10 cellular contexts compared by ENCODE assay signal in the genomic region with DNA sequence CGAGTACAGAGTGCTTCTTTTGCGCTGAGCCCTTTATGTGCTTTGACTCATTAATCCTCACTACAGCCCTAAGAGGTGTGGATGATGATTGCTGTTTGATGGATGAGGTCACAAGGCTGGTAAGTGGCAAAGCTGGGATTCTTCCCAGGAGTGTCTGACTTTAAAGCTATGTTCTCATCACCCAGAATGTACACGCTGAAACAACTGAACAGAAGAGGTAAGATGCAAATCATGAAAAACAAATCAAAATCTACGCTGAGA. TPM values are rescaled to one million over a fixed set of nuclear protein-coding genes. Genes with fewer than 3 reads are reported as not detected.
DNase-seq lines count a peak whose midpoint lies in the region; ATAC-seq and TF ChIP-seq lines count a peak whose summit lies in the region.
"Had no signal": no experiment of that assay in that cellular context is flagged by ENCODE, and none has a peak within 500 bp of the region (broad histone marks: within the 10 kb centered on the region; RNA-seq: fewer than 3 reads in every experiment).

No MANE protein-coding gene starts in this region.

- POLR2A ChIA-PET in HEK293 (lab: Yijun Ruan, JAX) = interaction anchor here (0.7 to 1.8 kb wide), 3 partner anchors 38 to 349 kb away, joined by 3 to 5 read pairs (median 4); no protein-coding TSS in a partner anchor

- H3K4me1 ChIP-seq in HEK293 (ENCODE audit: control insufficient read depth, insufficient read depth, low read length) = peaks cover 2% of the 10 kb centered on the region; the same call in 1 of the 2 replicates
- H3K4me1 ChIP-seq in left lung = peaks cover 25 to 59% of the 10 kb centered on the region in 2 donors
- H3K4me1 ChIP-seq in tibial artery = peaks cover 6 to 34% (median 27%) of the 10 kb centered on the region in 4 donors

- no peaks in the 10 kb centered on the region for H3K9me3 ChIP-seq in HEK293 (ENCODE audit: control insufficient read depth, insufficient read depth, low read depth, low read length)
- H3K9me3 ChIP-seq in left lung = no peaks in the 10 kb centered on the region
- no peaks in the 10 kb centered on the region for H3K9me3 ChIP-seq in tibial artery
- H3K9me3 ChIP-seq: testis had no signal

- DNase-seq in Caki2 (ENCODE audit: low read depth) = peak; percentile 10
- peak; percentile 61 for DNase-seq in amniotic epithelial cell (ENCODE audit: low read depth)
- no peak for DNase-seq in left lung
- no peak for DNase-seq in tibial artery
- DNase-seq in HK-2 (ENCODE audit: unreplicated experiment) = no peak

- CTCF ChIA-PET in HEK293 (lab: Yijun Ruan, JAX) = interaction anchor here (0.6 to 19.5 kb wide), 46 partner anchors 9 to 397 kb away, joined by 3 to 451 read pairs (median 4); a partner anchor contains a TSS

- H3K27ac ChIP-seq in HEK293 (ENCODE audit: extremely low read depth, low read depth, low read length) (no peak overlapping the region), left lung (peak overlapping the region; percentile 89 to 91), tibial artery (no peak overlapping the region)

- H3K36me3 ChIP-seq in HEK293 (ENCODE audit: control insufficient read depth in 2 of 2, insufficient read depth in 1 of 2, low read length in 2 of 2) (no peaks in the 10 kb centered on the region), left lung (no peaks in the 10 kb centered on the region), tibial artery (no peaks in the 10 kb centered on the region)

- no peak overlapping the region for H3K4me3 ChIP-seq in HEK293 (ENCODE audit: low read depth, low read length)
- no peak overlapping the region for H3K4me3 ChIP-seq in left lung
- no peak overlapping the region for H3K4me3 ChIP-seq in tibial artery

- ATAC-seq in left lung (peak; percentile 8), GM18519 (IDR thresholded peaks at IDR 0.05; ENCODE audit: low FRiP score, unreplicated experiment) (no peak), GM21360 (IDR thresholded peaks at IDR 0.05; ENCODE audit: unreplicated experiment) (no peak)

- TF ChIP-seq CTCF in HEK293 (tag by site-specific recombination; IDR thresholded peaks at IDR 0.05) = no peak
- TF ChIP-seq CTCF in left lung (IDR thresholded peaks at IDR 0.05) = no peak
- no peak for TF ChIP-seq CTCF in tibial artery (IDR thresholded peaks at IDR 0.05)

- intact Hi-C loops in left lung (cut with DNase I) (loop anchor here (5.0 to 10.0 kb wide), 3 partner anchors 65 to 115 kb away; a partner anchor contains a TSS), tibial artery (cut with DNase I; ENCODE audit: low total_unique reads) (loop anchor here (2.0 kb wide), 1 partner anchor 67 kb away; no protein-coding TSS in a partner anchor)

- in situ Hi-C loops in Caki2 (cut with HindIII; ENCODE audit: low pct_unique_long_range_greater_than_20kb, low sequenced_read_pairs) = no loop called here

- H3K27me3 ChIP-seq in left lung (peaks cover 0 to 16% of the 10 kb centered on the region in 2 donors), tibial artery (peaks cover 0 to 23% of the 10 kb centered on the region in 2 donors)
- H3K27me3 ChIP-seq: testis had no signal

TF ChIP-seq in HEK293, 187 proteins besides CTCF, POLR2A, EP300 and RAD21 (continues in another document):
- TF ChIP-seq ZBTB8A (tag by site-specific recombination; IDR thresholded peaks at IDR 0.05) (no peak), ZNF341 (tag by site-specific recombination; IDR thresholded peaks at IDR 0.05; ENCODE audit: low read depth) (no peak), ZNF629 (tag by site-specific recombination; IDR thresholded peaks at IDR 0.05) (peak; percentile 85), ZNF37A (tag by site-specific recombination; IDR thresholded peaks at IDR 0.05) (no peak), ZNF350 (tag by site-specific recombination; IDR thresholded peaks at IDR 0.05) (no peak), ZNF274 (IDR thresholded peaks at IDR 0.05; ENCODE audit: low read length) (no peak), ZNF274 (tag by site-specific recombination; IDR thresholded peaks at IDR 0.05; ENCODE audit: borderline replicate concordance) (no peak), ZBTB21 (tag by site-specific recombination; IDR thresholded peaks at IDR 0.05) (peak; percentile 33; the same call in 1 of the 2 replicates), SP7 (tag by site-specific recombination; IDR thresholded peaks at IDR 0.05) (peak; percentile 45; the same call in 1 of the 2 replicates), SCRT1 (tag by site-specific recombination; IDR thresholded peaks at IDR 0.05; ENCODE audit: borderline replicate concordance) (no peak), GLI2 (tag by site-specific recombination; IDR thresholded peaks at IDR 0.05; ENCODE audit: borderline replicate concordance, low read depth) (no peak), ZNF530 (tag by site-specific recombination; IDR thresholded peaks at IDR 0.05; ENCODE audit: low read depth) (no peak), IKZF3 (tag by site-specific recombination; IDR thresholded peaks at IDR 0.05) (peak; percentile 69), ZNF292 (tag by site-specific recombination; IDR thresholded peaks at IDR 0.05; ENCODE audit: borderline replicate concordance, low read depth) (no peak), ZNF791 (tag by site-specific recombination; IDR thresholded peaks at IDR 0.05) (no peak), ZNF214 (tag by site-specific recombination; IDR thresholded peaks at IDR 0.05; ENCODE audit: borderline replicate concordance) (no peak)
- TF ChIP-seq, protein P1, sequence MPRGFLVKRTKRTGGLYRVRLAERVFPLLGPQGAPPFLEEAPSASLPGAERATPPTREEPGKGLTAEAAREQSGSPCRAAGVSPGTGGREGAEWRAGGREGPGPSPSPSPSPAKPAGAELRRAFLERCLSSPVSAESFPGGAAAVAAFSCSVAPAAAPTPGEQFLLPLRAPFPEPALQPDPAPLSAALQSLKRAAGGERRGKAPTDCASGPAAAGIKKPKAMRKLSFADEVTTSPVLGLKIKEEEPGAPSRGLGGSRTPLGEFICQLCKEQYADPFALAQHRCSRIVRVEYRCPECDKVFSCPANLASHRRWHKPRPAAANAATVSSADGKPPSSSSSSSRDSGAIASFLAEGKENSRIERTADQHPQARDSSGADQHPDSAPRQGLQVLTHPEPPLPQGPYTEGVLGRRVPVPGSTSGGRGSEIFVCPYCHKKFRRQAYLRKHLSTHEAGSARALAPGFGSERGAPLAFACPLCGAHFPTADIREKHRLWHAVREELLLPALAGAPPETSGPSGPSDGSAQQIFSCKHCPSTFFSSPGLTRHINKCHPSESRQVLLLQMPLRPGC (tag by site-specific recombination; IDR thresholded peaks at IDR 0.05) = 0 out of 2 replicates have a peak, but pooled peaks have one; percentile 22
- TF ChIP-seq, protein P2, sequence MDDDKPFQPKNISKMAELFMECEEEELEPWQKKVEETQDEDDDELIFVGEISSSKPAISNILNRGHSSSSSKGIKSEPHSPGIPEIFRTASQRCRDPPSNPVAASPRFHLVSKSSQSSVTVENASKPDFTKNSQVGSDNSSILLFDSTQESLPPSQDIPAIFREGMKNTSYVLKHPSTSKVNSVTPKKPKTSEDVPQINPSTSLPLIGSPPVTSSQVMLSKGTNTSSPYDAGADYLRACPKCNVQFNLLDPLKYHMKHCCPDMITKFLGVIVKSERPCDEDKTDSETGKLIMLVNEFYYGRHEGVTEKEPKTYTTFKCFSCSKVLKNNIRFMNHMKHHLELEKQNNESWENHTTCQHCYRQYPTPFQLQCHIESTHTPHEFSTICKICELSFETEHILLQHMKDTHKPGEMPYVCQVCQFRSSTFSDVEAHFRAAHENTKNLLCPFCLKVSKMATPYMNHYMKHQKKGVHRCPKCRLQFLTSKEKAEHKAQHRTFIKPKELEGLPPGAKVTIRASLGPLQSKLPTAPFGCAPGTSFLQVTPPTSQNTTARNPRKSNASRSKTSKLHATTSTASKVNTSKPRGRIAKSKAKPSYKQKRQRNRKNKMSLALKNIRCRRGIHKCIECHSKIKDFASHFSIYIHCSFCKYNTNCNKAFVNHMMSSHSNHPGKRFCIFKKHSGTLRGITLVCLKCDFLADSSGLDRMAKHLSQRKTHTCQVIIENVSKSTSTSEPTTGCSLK (tag by site-specific recombination; IDR thresholded peaks at IDR 0.05) = no peak
- TF ChIP-seq, protein P3, sequence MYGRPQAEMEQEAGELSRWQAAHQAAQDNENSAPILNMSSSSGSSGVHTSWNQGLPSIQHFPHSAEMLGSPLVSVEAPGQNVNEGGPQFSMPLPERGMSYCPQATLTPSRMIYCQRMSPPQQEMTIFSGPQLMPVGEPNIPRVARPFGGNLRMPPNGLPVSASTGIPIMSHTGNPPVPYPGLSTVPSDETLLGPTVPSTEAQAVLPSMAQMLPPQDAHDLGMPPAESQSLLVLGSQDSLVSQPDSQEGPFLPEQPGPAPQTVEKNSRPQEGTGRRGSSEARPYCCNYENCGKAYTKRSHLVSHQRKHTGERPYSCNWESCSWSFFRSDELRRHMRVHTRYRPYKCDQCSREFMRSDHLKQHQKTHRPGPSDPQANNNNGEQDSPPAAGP (tag by site-specific recombination; IDR thresholded peaks at IDR 0.05) = peak; percentile 17; the same call in 1 of the 2 replicates
- TF ChIP-seq, protein P4, sequence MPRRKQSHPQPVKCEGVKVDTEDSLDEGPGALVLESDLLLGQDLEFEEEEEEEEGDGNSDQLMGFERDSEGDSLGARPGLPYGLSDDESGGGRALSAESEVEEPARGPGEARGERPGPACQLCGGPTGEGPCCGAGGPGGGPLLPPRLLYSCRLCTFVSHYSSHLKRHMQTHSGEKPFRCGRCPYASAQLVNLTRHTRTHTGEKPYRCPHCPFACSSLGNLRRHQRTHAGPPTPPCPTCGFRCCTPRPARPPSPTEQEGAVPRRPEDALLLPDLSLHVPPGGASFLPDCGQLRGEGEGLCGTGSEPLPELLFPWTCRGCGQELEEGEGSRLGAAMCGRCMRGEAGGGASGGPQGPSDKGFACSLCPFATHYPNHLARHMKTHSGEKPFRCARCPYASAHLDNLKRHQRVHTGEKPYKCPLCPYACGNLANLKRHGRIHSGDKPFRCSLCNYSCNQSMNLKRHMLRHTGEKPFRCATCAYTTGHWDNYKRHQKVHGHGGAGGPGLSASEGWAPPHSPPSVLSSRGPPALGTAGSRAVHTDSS (tag by site-specific recombination; IDR thresholded peaks at IDR 0.05) = no peak

RNA-seq across cellular contexts. Expression of a gene that starts 37.7 kb away (rescaled TPM):
- not detected in 2 replicates for total RNA-seq in Caki2 (2014; rRNA removed; shearing (Covaris generic); ENCODE audit: low replicate concordance)
- total RNA-seq in left lung = 10 to 100 TPM; 40.5 to 59.3 TPM
- total RNA-seq: T-helper 17 cell had no signal

Comparison
In these comparisons a context has a peak if more than half of its experiments do, and no peak if none do; other contexts are left out.
1. DNase-seq: peak in Caki2 (single experiment) and amniotic epithelial cell (single experiment); none in left lung (0 of 2), tibial artery (0 of 2) and HK-2 (single experiment).
2. H3K27ac ChIP-seq: peak in left lung (2 of 2); none in HEK293 (single experiment) and tibial artery (0 of 2).
3. RNA of a gene that starts 37.7 kb away (total RNA-seq): 40.5 to 59.3 TPM in left lung; not detected in Caki2; every median in the first group is over 10 times any median in the second.